ENCODE assay signal across 8 cellular contexts in genomic region chr4:55546633-55547460, GRCh38. TPM values are rescaled to one million over a fixed set of nuclear protein-coding genes. Genes with fewer than 3 reads are reported as not detected.
DNase-seq lines count a peak whose midpoint lies in the region; ATAC-seq, FAIRE-seq and TF ChIP-seq lines count a peak whose summit lies in the region.

Gene CLOCK, minus strand, starts transcription at chr4:55546909. Its CDS starts 64,124 bp downstream, at chr4:55482785.

- peak within 1 kb of the TSS; percentile 97 for H2AFZ ChIP-seq in ACC112 (ENCODE audit: low read length, unreplicated experiment)

- in situ Hi-C loops in T47D (cut with HindIII; ENCODE audit: low pct_unique_long_range_greater_than_20kb, low sequenced_read_pairs): no loop called here

- H3K27me3 ChIP-seq in ACC112 (ENCODE audit: insufficient read depth, low read length): no peaks in the 10 kb centered on the region
- H3K27me3 ChIP-seq in iPS-20b (ENCODE audit: insufficient read depth, low read length): no peaks in the 10 kb centered on the region
- H3K27me3 ChIP-seq in small intestine (ENCODE audit: control insufficient read depth in 2 of 2, insufficient read depth in 2 of 2, low read length in 2 of 2): no peaks in the 10 kb centered on the region

- H3K9ac ChIP-seq in iPS-20b (ENCODE audit: low read depth, low read length): peak within 1 kb of the TSS; percentile 93

- WGBS in small intestine, 3 donors: 0 to 1% (median 0%) methylated on average over 61 to 79 of the region's 79 CpGs

- H3K9me3 ChIP-seq in iPS-20b (ENCODE audit: insufficient read depth, low read depth, low read length) (no peaks in the 10 kb centered on the region), small intestine (ENCODE audit: control insufficient read depth, low read depth) (no peaks in the 10 kb centered on the region)

- no peak for FAIRE-seq in small intestine (lab: Jason Lieb, UNC)

- ATAC-seq in GM18858 (IDR thresholded peaks at IDR 0.05; ENCODE audit: unreplicated experiment) (peak; percentile 68), HG03066 (IDR thresholded peaks at IDR 0.05; ENCODE audit: low read depth, unreplicated experiment) (peak; percentile 64)

- H3K79me2 ChIP-seq in ACC112 (ENCODE audit: control insufficient read depth, insufficient read depth, low read length, unreplicated experiment): peaks cover 38% of the 10 kb centered on the region

- no peaks in the 10 kb centered on the region for H3K36me3 ChIP-seq in ACC112 (ENCODE audit: insufficient read depth, low read length)
- no peaks in the 10 kb centered on the region for H3K36me3 ChIP-seq in iPS-20b (ENCODE audit: insufficient read depth, low read depth, low read length)
- H3K36me3 ChIP-seq in small intestine (ENCODE audit: control insufficient read depth in 2 of 2, insufficient read depth in 2 of 2, low read length in 2 of 2): no peaks in the 10 kb centered on the region

- H3K4me1 ChIP-seq in ACC112 (ENCODE audit: control insufficient read depth, insufficient read depth, low read length, unreplicated experiment) (peaks cover 38% of the 10 kb centered on the region), iPS-20b (ENCODE audit: insufficient read depth, low read length) (peaks cover 20% of the 10 kb centered on the region; the same call in 1 of the 2 replicates), small intestine (ENCODE audit: control insufficient read depth in 2 of 2, insufficient read depth in 1 of 2, low read depth in 1 of 2, low read length in 1 of 2) (peaks cover 0 to 1% of the 10 kb centered on the region in 2 donors)

- H3K4me3 ChIP-seq in ACC112 (ENCODE audit: low read depth, low read length): peak within 1 kb of the TSS; percentile 86
- H3K4me3 ChIP-seq in iPS-20b (ENCODE audit: low read length): peak within 1 kb of the TSS; percentile 97
- H3K4me3 ChIP-seq in small intestine (ENCODE audit: low read depth in 1 of 2, low read length in 2 of 2): peak within 1 kb of the TSS; percentile 95 to 99

- H3K27ac ChIP-seq in ACC112 (ENCODE audit: low read depth, low read length) (peak within 1 kb of the TSS; percentile 88), VCaP (peak within 1 kb of the TSS; percentile 91), iPS-20b (ENCODE audit: low read length) (peak within 1 kb of the TSS; percentile 89), small intestine (ENCODE audit: low read depth in 1 of 2, low read length in 1 of 2) (peak within 1 kb of the TSS; percentile 84 to 91)

- peak; percentile 52 for DNase-seq in NCI-H2107 treated with DMSO at 0.1 percent for 48 hours (lab: John Stamatoyannopoulos, UW; ENCODE audit: unreplicated experiment)
- peak; percentile 62 to 81 for DNase-seq in T47D (ENCODE audit: low read depth in 1 of 2, low spot score in 1 of 2)
- peak; percentile 77 for DNase-seq in small intestine

- peak; percentile 53 for TF ChIP-seq CTCF in VCaP (conservative IDR thresholded peaks at IDR 0.05)

RNA-seq across cellular contexts. Expression of gene CLOCK, which starts in this region (rescaled TPM):
- polyA plus RNA-seq in small intestine: 1 to 10 TPM; 5.7 to 7.4 (median 6.7) TPM

Comparison
In these comparisons a context has a peak if more than half of its experiments do, and no peak if none do; other contexts are left out.
1. Peak in every context shown above with its lines: DNase-seq, ATAC-seq, H3K4me3 ChIP-seq and H3K27ac ChIP-seq.